ENCODE assay signal across 14 cellular contexts in the genomic region with DNA sequence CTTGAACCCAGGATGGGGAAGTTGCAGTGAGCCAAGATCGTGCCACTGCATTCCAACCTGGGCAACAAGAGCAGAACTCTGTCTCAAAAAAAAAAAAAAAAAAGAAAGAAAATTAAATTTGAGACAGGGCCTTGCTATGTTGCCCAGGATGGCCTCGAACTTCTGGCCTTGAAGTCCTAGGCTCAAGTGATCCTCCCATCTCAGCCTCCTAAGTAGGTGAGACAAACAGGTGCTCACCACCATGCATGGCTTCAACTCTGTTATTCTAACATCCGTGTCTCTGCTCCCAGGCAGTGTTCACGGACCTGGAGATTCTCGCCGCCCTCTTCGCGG. TPM values are rescaled to one million over a fixed set of nuclear protein-coding genes. Genes with fewer than 3 reads are reported as not detected.
DNase-seq lines count a peak whose midpoint lies in the region; ATAC-seq and TF ChIP-seq lines count a peak whose summit lies in the region.
"Had no signal": no experiment of that assay in that cellular context is flagged by ENCODE, and none has a peak within 500 bp of the region (broad histone marks: within the 10 kb centered on the region; RNA-seq: fewer than 3 reads in every experiment).

No MANE protein-coding gene starts in this region.

- peak overlapping the region; percentile 49 for H3K4me3 Mint-ChIP-seq in activated naive CD4-positive, alpha-beta T cell treated with anti-CD3 and anti-CD28 coated beads, Interleukin-2, amount 50 U/mL, for 24 hours
- peak overlapping the region; percentile 77 for H3K4me3 Mint-ChIP-seq in T-helper 17 cell
- H3K4me3 Mint-ChIP-seq in activated T-helper 2 cell treated with anti-CD3 and anti-CD28 coated beads, Interferon-gamma antibody, Interleukin-2, Interleukin-4, amounts not matched to agents 10 μg/mL and 5 μg/mL and 100 μg/mL, durations not matched to agents 14 hours and 24 hours and 36 hours (ENCODE audit: low read depth): no peak overlapping the region

- intact Hi-C loops in activated T-helper 2 cell treated with anti-CD3 and anti-CD28 coated beads, Interferon-gamma antibody, Interleukin-2, Interleukin-4, amounts not matched to agents 10 μg/mL and 5 μg/mL and 100 μg/mL, durations not matched to agents 14 hours and 24 hours and 36 hours (cut with micrococcal nuclease): loop anchor here (2.0 kb wide), 1 partner anchor 56 kb away; no protein-coding TSS in a partner anchor
- intact Hi-C loops in left lung (cut with DNase I): no loop called here

- no peaks in the 10 kb centered on the region for H3K9me3 Mint-ChIP-seq in activated naive CD4-positive, alpha-beta T cell treated with anti-CD3 and anti-CD28 coated beads, Interleukin-2, amount 50 U/mL, for 24 hours
- no peaks in the 10 kb centered on the region for H3K9me3 Mint-ChIP-seq in activated T-helper 2 cell treated with anti-CD3 and anti-CD28 coated beads, Interferon-gamma antibody, Interleukin-2, Interleukin-4, amounts not matched to agents 10 μg/mL and 5 μg/mL and 100 μg/mL, durations not matched to agents 14 hours and 24 hours and 36 hours
- H3K9me3 Mint-ChIP-seq: H9 had no signal

- H3K36me3 ChIP-seq in mucosa of rectum (ENCODE audit: control insufficient read depth in 2 of 2, insufficient read depth in 2 of 2, low read length in 2 of 2) (peaks cover 0 to 4% of the 10 kb centered on the region in 2 donors), thoracic aorta (peaks cover 3% of the 10 kb centered on the region), left lung (peaks cover 0 to 53% of the 10 kb centered on the region in 2 donors)
- H3K36me3 ChIP-seq: adrenal gland had no signal

- H3K36me3 Mint-ChIP-seq in activated naive CD4-positive, alpha-beta T cell treated with anti-CD3 and anti-CD28 coated beads, Interleukin-2, amount 50 U/mL, for 24 hours: no peaks in the 10 kb centered on the region
- no peaks in the 10 kb centered on the region for H3K36me3 Mint-ChIP-seq in T-helper 17 cell (ENCODE audit: low read depth)
- peaks cover 53% of the 10 kb centered on the region for H3K36me3 Mint-ChIP-seq in activated T-helper 2 cell treated with anti-CD3 and anti-CD28 coated beads, Interferon-gamma antibody, Interleukin-2, Interleukin-4, amounts not matched to agents 10 μg/mL and 5 μg/mL and 100 μg/mL, durations not matched to agents 14 hours and 24 hours and 36 hours (ENCODE audit: low read depth)

- H3K27ac ChIP-seq in mucosa of rectum (ENCODE audit: low read depth in 2 of 2, low read length in 2 of 2): no peak overlapping the region
- H3K27ac ChIP-seq in thoracic aorta: no peak overlapping the region
- no peak overlapping the region for H3K27ac ChIP-seq in left lung
- H3K27ac ChIP-seq: heart right ventricle, pancreas had no signal

- no peak overlapping the region for H3K27ac Mint-ChIP-seq in activated naive CD4-positive, alpha-beta T cell treated with anti-CD3 and anti-CD28 coated beads, Interleukin-2, amount 50 U/mL, for 24 hours
- peak overlapping the region; percentile 32 for H3K27ac Mint-ChIP-seq in T-helper 17 cell
- H3K27ac Mint-ChIP-seq in activated T-helper 2 cell treated with anti-CD3 and anti-CD28 coated beads, Interferon-gamma antibody, Interleukin-2, Interleukin-4, amounts not matched to agents 10 μg/mL and 5 μg/mL and 100 μg/mL, durations not matched to agents 14 hours and 24 hours and 36 hours: no peak overlapping the region
- H3K27ac Mint-ChIP-seq: H9 had no signal

- DNase-seq in activated naive CD4-positive, alpha-beta T cell (lab: John Stamatoyannopoulos, UW): no peak
- DNase-seq in T-helper 17 cell: no peak
- DNase-seq in thoracic aorta (ENCODE audit: low spot score): no peak
- DNase-seq in activated T-helper 2 cell treated with anti-CD3 and anti-CD28 coated beads, Interferon-gamma antibody, Interleukin-2, Interleukin-4, amounts not matched to agents 10 μg/mL and 5 μg/mL and 100 μg/mL, durations not matched to agents 14 hours and 24 hours and 36 hours (ENCODE audit: low spot score): no peak
- no peak for DNase-seq in left lung

- H3K27me3 Mint-ChIP-seq in activated naive CD4-positive, alpha-beta T cell treated with anti-CD3 and anti-CD28 coated beads, Interleukin-2, amount 50 U/mL, for 24 hours: no peaks in the 10 kb centered on the region
- no peaks in the 10 kb centered on the region for H3K27me3 Mint-ChIP-seq in T-helper 17 cell
- no peaks in the 10 kb centered on the region for H3K27me3 Mint-ChIP-seq in activated T-helper 2 cell treated with anti-CD3 and anti-CD28 coated beads, Interferon-gamma antibody, Interleukin-2, Interleukin-4, amounts not matched to agents 10 μg/mL and 5 μg/mL and 100 μg/mL, durations not matched to agents 14 hours and 24 hours and 36 hours (ENCODE audit: low read depth)

- H3K9me3 ChIP-seq in T-helper 17 cell (ENCODE audit: control insufficient read depth, low read length, poor library complexity, severe bottlenecking) (no peaks in the 10 kb centered on the region), mucosa of rectum (ENCODE audit: control insufficient read depth in 2 of 2, low read length in 2 of 2) (no peaks in the 10 kb centered on the region), thoracic aorta (no peaks in the 10 kb centered on the region), left lung (no peaks in the 10 kb centered on the region)
- H3K9me3 ChIP-seq: adrenal gland, heart right ventricle, pancreas had no signal

- H3K27me3 ChIP-seq in mucosa of rectum (ENCODE audit: control insufficient read depth in 2 of 2, insufficient read depth in 2 of 2, low read length in 2 of 2) (no peaks in the 10 kb centered on the region), thoracic aorta (replicated peaks; ENCODE audit: insufficient read depth) (no peaks in the 10 kb centered on the region), left lung (no peaks in the 10 kb centered on the region)
- H3K27me3 ChIP-seq: adrenal gland, heart right ventricle, pancreas had no signal

- H3K4me1 ChIP-seq in mucosa of rectum (ENCODE audit: control insufficient read depth in 2 of 2, insufficient read depth in 2 of 2, low read length in 2 of 2) (peaks cover 5 to 6% of the 10 kb centered on the region in 2 donors), thoracic aorta (ENCODE audit: control insufficient read depth in 1 of 2, low read depth in 2 of 2) (peaks cover 0 to 4% of the 10 kb centered on the region in 2 donors), left lung (peaks cover 0 to 10% of the 10 kb centered on the region in 2 donors)
- H3K4me1 ChIP-seq: pancreas had no signal

- TF ChIP-seq CTCF in thoracic aorta (IDR thresholded peaks at IDR 0.05) (no peak), left lung (IDR thresholded peaks at IDR 0.05) (no peak)

- ATAC-seq in T-helper 17 cell (no peak), thoracic aorta (ENCODE audit: insufficient number of reproducible peaks, low FRiP score, low read depth) (peak; percentile 16), GM18520 (IDR thresholded peaks at IDR 0.05; ENCODE audit: unreplicated experiment) (no peak), left lung (no peak)

- peak overlapping the region; percentile 16 to 26 for H3K4me3 ChIP-seq in mucosa of rectum (ENCODE audit: low read length in 2 of 2)
- peak overlapping the region; percentile 44 for H3K4me3 ChIP-seq in thoracic aorta
- H3K4me3 ChIP-seq in left lung: no peak overlapping the region

- H3K4me1 Mint-ChIP-seq in activated naive CD4-positive, alpha-beta T cell treated with anti-CD3 and anti-CD28 coated beads, Interleukin-2, amount 50 U/mL, for 24 hours: peaks cover 4% of the 10 kb centered on the region
- peaks cover 9% of the 10 kb centered on the region for H3K4me1 Mint-ChIP-seq in T-helper 17 cell
- peaks cover 5% of the 10 kb centered on the region for H3K4me1 Mint-ChIP-seq in activated T-helper 2 cell treated with anti-CD3 and anti-CD28 coated beads, Interferon-gamma antibody, Interleukin-2, Interleukin-4, amounts not matched to agents 10 μg/mL and 5 μg/mL and 100 μg/mL, durations not matched to agents 14 hours and 24 hours and 36 hours (ENCODE audit: low read depth)

- no peak overlapping the region for H3K9ac ChIP-seq in mucosa of rectum (ENCODE audit: low read depth in 1 of 2, low read length in 2 of 2)

RNA-seq across cellular contexts. Expression of a gene that starts 40.3 kb away (rescaled TPM):
- 1 to 10 TPM; 5.7 to 9.5 TPM for total RNA-seq in T-helper 17 cell
- total RNA-seq in thoracic aorta: 10 to 100 TPM; 24.9 to 25.5 TPM
- 105 TPM in 2 replicates for total RNA-seq in activated T-helper 2 cell treated with anti-CD3 and anti-CD28 coated beads, Interferon-gamma antibody, Interleukin-2, Interleukin-4, amounts not matched to agents 10 μg/mL and 5 μg/mL and 100 μg/mL, durations not matched to agents 14 hours and 24 hours and 36 hours
- 10 to 100 TPM; 21.4 to 21.6 TPM for total RNA-seq in left lung

RNA-seq across cellular contexts. Expression of a gene that starts 42.5 kb away (rescaled TPM):
- total RNA-seq in T-helper 17 cell (10 to 100 TPM; 13.7 to 27.3 TPM), thoracic aorta (10 to 100 TPM; 42.0 to 57.3 TPM), left lung (10 to 100 TPM; 56.0 to 82.2 TPM)
- total RNA-seq in activated T-helper 2 cell treated with anti-CD3 and anti-CD28 coated beads, Interferon-gamma antibody, Interleukin-2, Interleukin-4, amounts not matched to agents 10 μg/mL and 5 μg/mL and 100 μg/mL, durations not matched to agents 14 hours and 24 hours and 36 hours: 75.2 and 76.1 TPM in 2 replicates

RNA-seq across cellular contexts. Expression of a gene that starts 56.6 kb away (rescaled TPM):
- total RNA-seq in T-helper 17 cell: 1 to 10 TPM in 1 of 2 donors, under 1 TPM in 1; 0.50 to 1.3 TPM
- 1 to 10 TPM; 2.4 to 8.7 TPM for total RNA-seq in thoracic aorta
- total RNA-seq in activated T-helper 2 cell treated with anti-CD3 and anti-CD28 coated beads, Interferon-gamma antibody, Interleukin-2, Interleukin-4, amounts not matched to agents 10 μg/mL and 5 μg/mL and 100 μg/mL, durations not matched to agents 14 hours and 24 hours and 36 hours: 0.23 TPM in 1 of 2 replicates, not detected in the other
- 1 to 10 TPM in 1 of 2 donors, under 1 TPM in 1; 0.92 to 1.8 TPM for total RNA-seq in left lung
- total RNA-seq: fibroblast of lung, HT-29 had no signal

RNA-seq across cellular contexts. Expression of a gene that starts 57.3 kb away (rescaled TPM):
- total RNA-seq in T-helper 17 cell: 100 to 1,000 TPM; 198 to 207 TPM
- 100 to 1,000 TPM; 133 to 166 TPM for total RNA-seq in thoracic aorta
- 285 and 300 TPM in 2 replicates for total RNA-seq in activated T-helper 2 cell treated with anti-CD3 and anti-CD28 coated beads, Interferon-gamma antibody, Interleukin-2, Interleukin-4, amounts not matched to agents 10 μg/mL and 5 μg/mL and 100 μg/mL, durations not matched to agents 14 hours and 24 hours and 36 hours
- total RNA-seq in left lung: 100 to 1,000 TPM; 120 to 148 TPM

Comparison
In these comparisons a context has a peak if more than half of its experiments do, and no peak if none do; other contexts are left out.
1. H3K4me3 ChIP-seq: peak in mucosa of rectum (2 of 2) and thoracic aorta (single experiment); none in left lung (0 of 2).